Comparison of ENCODE assay signal across 10 cellular contexts in the genomic region with DNA sequence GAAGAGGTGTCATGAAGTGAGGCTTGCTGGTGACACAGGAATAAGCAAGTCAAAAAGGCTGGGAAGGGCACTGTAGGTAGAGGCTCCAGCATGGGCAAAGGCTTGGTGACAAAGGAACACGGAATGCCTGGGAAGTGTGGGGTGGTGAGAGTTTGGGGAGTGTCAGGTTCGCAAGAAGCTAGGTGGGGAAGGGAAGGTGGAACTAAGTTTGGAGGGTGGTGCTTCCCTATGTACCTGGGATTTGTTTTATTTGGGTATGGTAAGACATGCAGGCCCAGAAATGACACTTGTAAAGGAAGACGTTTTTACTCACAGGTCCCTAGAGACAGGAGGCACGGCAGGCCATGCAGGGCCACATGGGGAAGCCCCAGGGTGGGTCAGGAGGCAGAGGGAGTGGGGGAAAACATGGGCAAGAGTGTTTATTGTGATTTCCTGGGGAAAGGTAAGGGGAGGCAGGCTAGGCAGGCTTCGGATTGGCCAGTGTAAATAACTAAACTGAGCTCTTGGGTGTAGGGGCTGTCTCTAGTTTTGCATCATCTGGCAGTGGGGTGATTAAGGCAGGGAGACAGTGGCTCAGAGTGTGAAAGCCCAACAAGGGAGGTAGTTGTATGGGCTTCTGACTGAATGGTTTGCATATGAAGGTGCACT. TPM values are rescaled to one million over a fixed set of nuclear protein-coding genes. Genes with fewer than 3 reads are reported as not detected.
DNase-seq lines count a peak whose midpoint lies in the region; ATAC-seq and TF ChIP-seq lines count a peak whose summit lies in the region.
"Had no signal": no experiment of that assay in that cellular context is flagged by ENCODE, and none has a peak within 500 bp of the region (broad histone marks: within the 10 kb centered on the region; RNA-seq: fewer than 3 reads in every experiment).

No MANE protein-coding gene starts in this region.

- no peak for TF ChIP-seq CTCF in prostate gland (IDR thresholded peaks at IDR 0.05)

- intact Hi-C loops in prostate gland (cut with DNase I), result no loop called here

- no peak for TF ChIP-seq POLR2A in prostate gland (IDR thresholded peaks at IDR 0.05)

- H3K36me3 ChIP-seq in prostate gland, result no peaks in the 10 kb centered on the region

- peak; percentile 96 for ATAC-seq in GM18868 (IDR thresholded peaks at IDR 0.05; ENCODE audit: unreplicated experiment)
- ATAC-seq in GM21576 (IDR thresholded peaks at IDR 0.05; ENCODE audit: unreplicated experiment), result peak; percentile 93
- peak; percentile 96 for ATAC-seq in HG03097 (IDR thresholded peaks at IDR 0.05; ENCODE audit: low FRiP score, unreplicated experiment)
- ATAC-seq: naive thymus-derived CD4-positive, alpha-beta T cell had no signal

- no peak overlapping the region for H3K4me3 ChIP-seq in prostate gland

- no peaks in the 10 kb centered on the region for H3K27me3 ChIP-seq in prostate gland (replicated peaks; ENCODE audit: insufficient read depth)

- 67% methylated on average over 5 of the region's 5 CpGs for WGBS in prostate gland

- DNase-seq in mesenteric fat pad (ENCODE audit: low spot score), result peak; percentile 51
- no peak for DNase-seq in activated CD4-positive, alpha-beta T cell treated with anti-CD3 and anti-CD28 coated beads for 1 hour
- DNase-seq in OCI-M1 (lab: John Stamatoyannopoulos, UW), result no peak
- DNase-seq in prostate gland (ENCODE audit: low spot score), result no peak
- DNase-seq in T-helper 9 cell, result no peak
- DNase-seq: erythroblast; naive thymus-derived CD4-positive, alpha-beta T cell had no signal

- no peaks in the 10 kb centered on the region for H3K9me3 ChIP-seq in prostate gland

- no peak overlapping the region for H3K27ac ChIP-seq in prostate gland

- no peaks in the 10 kb centered on the region for H3K4me1 ChIP-seq in prostate gland (replicated peaks)

RNA-seq across cellular contexts. Expression of a gene that starts 52.1 kb away (rescaled TPM):
- 0.35 TPM for total RNA-seq in mesenteric fat pad
- total RNA-seq in prostate gland, result under 1 TPM in 1 of 2 donors, not detected in 1; 0.40 TPM
